ENCODE assay signal across 19 cellular contexts in the genomic region with DNA sequence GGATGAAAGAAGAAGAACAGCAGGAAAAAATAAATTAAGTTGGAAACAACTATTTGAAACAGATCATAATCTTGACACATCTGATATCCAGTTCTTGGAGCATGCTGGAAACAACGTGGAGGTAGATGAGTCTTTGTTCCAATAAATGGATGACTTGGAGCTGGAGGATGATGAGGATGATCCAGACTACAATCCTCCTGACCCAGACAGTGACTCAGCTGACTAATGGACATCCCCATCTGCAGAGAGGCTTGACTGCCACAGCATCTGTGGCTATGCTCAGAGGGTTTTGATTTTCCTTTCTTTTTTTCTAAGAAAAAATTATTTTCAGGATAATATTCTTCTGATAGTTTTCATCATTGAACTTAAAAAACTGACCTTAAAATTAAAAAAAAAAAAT. TPM values are rescaled to one million over a fixed set of nuclear protein-coding genes. Genes with fewer than 3 reads are reported as not detected.
A peak's percentile ranks its signal among the peaks of the same experiment; 100 is the strongest.
DNase-seq lines count a peak whose midpoint lies in the region; ATAC-seq and TF ChIP-seq lines count a peak whose summit lies in the region.
"Had no signal": no experiment of that assay in that cellular context is flagged by ENCODE, and none has a peak within 500 bp of the region (broad histone marks: within the 10 kb centered on the region; RNA-seq: fewer than 3 reads in every experiment).

No MANE protein-coding gene starts in this region.

- intact Hi-C loops in mucosa of descending colon (cut with DNase I, micrococcal nuclease): no loop called here

- H3K9me3 ChIP-seq in osteoblast (ENCODE audit: low read depth, low read length) (no peaks in the 10 kb centered on the region), mucosa of descending colon (no peaks in the 10 kb centered on the region)
- H3K9me3 ChIP-seq: BLaER1 had no signal

- no peak overlapping the region for H3K27ac ChIP-seq in osteoblast (ENCODE audit: low read depth, low read length)
- H3K27ac ChIP-seq: BLaER1, PC-9 had no signal

- no peak overlapping the region for H2AFZ ChIP-seq in osteoblast (ENCODE audit: low read length)
- H2AFZ ChIP-seq: PC-9 had no signal

- H4K20me1 ChIP-seq in osteoblast (ENCODE audit: insufficient read depth, low read length): no peaks in the 10 kb centered on the region
- H4K20me1 ChIP-seq: BLaER1 had no signal

- TF ChIP-seq CTCF in fibroblast of mammary gland (conservative IDR thresholded peaks at IDR 0.05; ENCODE audit: control insufficient read depth, insufficient read depth, low read depth, low read length): no peak
- no peak for TF ChIP-seq CTCF in osteoblast (IDR thresholded peaks at IDR 0.05; ENCODE audit: extremely low read depth, low read depth, low read length)
- no peak for TF ChIP-seq CTCF in mucosa of descending colon (IDR thresholded peaks at IDR 0.05)

- no peak overlapping the region for H3K4me2 ChIP-seq in osteoblast (ENCODE audit: insufficient read depth, low read length)
- H3K4me2 ChIP-seq: BLaER1, PC-9 had no signal

- no peak overlapping the region for H3K4me3 ChIP-seq in fibroblast of mammary gland (ENCODE audit: control insufficient read depth, low read depth, low read length)
- no peak overlapping the region for H3K4me3 ChIP-seq in osteoblast (ENCODE audit: insufficient read depth, low read length)
- H3K4me3 ChIP-seq in mucosa of descending colon: no peak overlapping the region
- H3K4me3 ChIP-seq: BLaER1, PC-9 had no signal

- H3K79me2 ChIP-seq in osteoblast (ENCODE audit: insufficient read depth, low read length): no peaks in the 10 kb centered on the region

- H3K36me3 ChIP-seq in osteoblast (ENCODE audit: insufficient read depth, low read length): no peaks in the 10 kb centered on the region
- H3K36me3 ChIP-seq in mucosa of descending colon (ENCODE audit: low read depth): no peaks in the 10 kb centered on the region
- H3K36me3 ChIP-seq: BLaER1 had no signal

- ATAC-seq in mucosa of descending colon (no peak), HG02642 (IDR thresholded peaks at IDR 0.05; ENCODE audit: poor library complexity, unreplicated experiment) (no peak)

- H3K27me3 ChIP-seq in osteoblast (ENCODE audit: insufficient read depth, low read length): no peaks in the 10 kb centered on the region
- H3K27me3 ChIP-seq: BLaER1 had no signal

- DNase-seq in GM03348 (ENCODE audit: low spot score) (peak; percentile 48), RPMI7951 (ENCODE audit: low read depth) (peak; percentile 18), fibroblast of mammary gland (ENCODE audit: low read depth) (peak; percentile 45), osteoblast (ENCODE audit: insufficient read length, low spot score, missing footprints) (peak; percentile 53), mucosa of descending colon (no peak), mucosa of gallbladder (ENCODE audit: low spot score) (no peak), HuH-7.5 (ENCODE audit: low spot score) (no peak)
- DNase-seq: ACHN; CD8-positive, alpha-beta memory T cell; KBM-7; MM.1S; NCI-H187 treated with DMSO at 0.1 percent for 48 hours; NCI-H2171; NCI-H446 treated with DMSO at 0.1 percent for 48 hours; NCI-H774; PC-9; SHP77 had no signal

- H3K4me1 ChIP-seq in osteoblast (ENCODE audit: insufficient read depth, low read length): no peaks in the 10 kb centered on the region
- H3K4me1 ChIP-seq in mucosa of descending colon (ENCODE audit: low read depth): no peaks in the 10 kb centered on the region

RNA-seq across cellular contexts. Expression of a gene that starts 6.2 kb away (rescaled TPM):
- total RNA-seq in RPMI7951 (2014; rRNA removed; shearing (Covaris generic)): 20.6 and 25.0 TPM in 2 replicates
- total RNA-seq in osteoblast: 42.0 and 50.4 TPM in 2 replicates
- 10 to 100 TPM; 17.4 to 39.0 (median 25.7) TPM for total RNA-seq in mucosa of descending colon
- total RNA-seq in mucosa of gallbladder: 29.9 TPM

Comparison
In these comparisons a context has a peak if more than half of its experiments do, and no peak if none do; other contexts are left out.
1. DNase-seq: peak in GM03348 (single experiment), RPMI7951 (single experiment), fibroblast of mammary gland (single experiment) and osteoblast (single experiment); none in mucosa of descending colon (0 of 3), mucosa of gallbladder (single experiment) and HuH-7.5 (single experiment).